8 cellular contexts compared by ENCODE assay signal in genomic region chr19:40798223-40798996, GRCh38. TPM values are rescaled to one million over a fixed set of nuclear protein-coding genes. Genes with fewer than 3 reads are reported as not detected.
A peak's percentile ranks its signal among the peaks of the same experiment; 100 is the strongest.
DNase-seq lines count a peak whose midpoint lies in the region; ATAC-seq, FAIRE-seq and TF ChIP-seq lines count a peak whose summit lies in the region.

No MANE protein-coding gene starts in this region.

- H3K27me3 Mint-ChIP-seq in activated T-helper 1 cell treated with anti-CD3 and anti-CD28 coated beads, Interleukin-12 subunit alpha, Interleukin-12 subunit beta, Interleukin-2, Interleukin-4 antibody, amounts not matched to agents 30 ng/mL and 10 ng/mL and 1 ng/mL, durations not matched to agents 14 hours and 24 hours and 36 hours (ENCODE audit: insufficient read depth), result no peaks in the 10 kb centered on the region
- H3K27me3 Mint-ChIP-seq in naive thymus-derived CD4-positive, alpha-beta T cell, result no peaks in the 10 kb centered on the region
- no peaks in the 10 kb centered on the region for H3K27me3 Mint-ChIP-seq in stimulated activated memory B cell treated with anti-CD40 and anti-IgM and Interleukin-4, amounts not matched to agents 10 μg/mL and 1 μg/mL and 100 μg/mL, for 72 hours

- POLR2A ChIA-PET in naive thymus-derived CD4-positive, alpha-beta T cell (lab: Charles Lee), result interaction anchor here (0.6 to 5.5 kb wide), 22 partner anchors 8 to 507 kb away, joined by 3 to 89 read pairs (median 4); partner anchors contain the start of genes ACTMAP, COQ8B, HNRNPUL1 and ITPKC

- H3K27ac ChIP-seq in GM23248 (peak overlapping the region; percentile 88), fibroblast of lung (ENCODE audit: insufficient read depth, low read length) (peak overlapping the region; percentile 61)
- H3K27ac ChIP-seq in naive thymus-derived CD4-positive, alpha-beta T cell (ENCODE audit: low read depth, low read length), result peak overlapping the region; percentile 90

- H3K4me2 ChIP-seq in GM23248 (ENCODE audit: unreplicated experiment) (peak overlapping the region; percentile 73), fibroblast of lung (ENCODE audit: extremely low read depth, insufficient read depth, low read length) (peak overlapping the region; percentile 59)

- ATAC-seq in naive thymus-derived CD4-positive, alpha-beta T cell, result peak; percentile 92
- peak; percentile 90 for ATAC-seq in stimulated activated memory B cell treated with anti-CD40 and anti-IgM and Interleukin-4, amounts not matched to agents 10 μg/mL and 1 μg/mL and 100 μg/mL, for 72 hours

- H3K4me1 ChIP-seq in GM23248 (ENCODE audit: insufficient read depth) (peaks cover 24% of the 10 kb centered on the region), fibroblast of lung (ENCODE audit: control insufficient read depth, extremely low read depth, insufficient read depth, low read length) (peaks cover 31% of the 10 kb centered on the region)
- peaks cover 35 to 39% of the 10 kb centered on the region in 2 donors for H3K4me1 ChIP-seq in naive thymus-derived CD4-positive, alpha-beta T cell (ENCODE audit: control insufficient read depth in 2 of 2, insufficient read depth in 2 of 2, low read length in 2 of 2)

- H3K27me3 ChIP-seq in GM23248 (replicated peaks; ENCODE audit: insufficient read depth) (no peaks in the 10 kb centered on the region), fibroblast of lung (ENCODE audit: control insufficient read depth, insufficient read depth, low read length) (no peaks in the 10 kb centered on the region)
- no peaks in the 10 kb centered on the region for H3K27me3 ChIP-seq in naive thymus-derived CD4-positive, alpha-beta T cell (ENCODE audit: control insufficient read depth in 2 of 2, insufficient read depth in 2 of 2, low read length in 2 of 2)

- no peaks in the 10 kb centered on the region for H3K36me3 ChIP-seq in GM23248 (ENCODE audit: low read depth)
- peaks cover 16% of the 10 kb centered on the region for H3K36me3 ChIP-seq in fibroblast of lung (ENCODE audit: control insufficient read depth, insufficient read depth, low read length)
- peaks cover 0 to 18% (median 0%) of the 10 kb centered on the region in 3 experiments for H3K36me3 ChIP-seq in naive thymus-derived CD4-positive, alpha-beta T cell (ENCODE audit: control insufficient read depth in 2 of 3, insufficient read depth in 3 of 3, low read length in 3 of 3)

- CTCF ChIA-PET in naive thymus-derived CD4-positive, alpha-beta T cell (lab: Charles Lee), result interaction anchor here (0.6 to 2.6 kb wide), 10 partner anchors 9 to 744 kb away, joined by 3 to 21 read pairs (median 6); partner anchors contain the start of genes ACTMAP, RAB4B and SNRPA

- no peaks in the 10 kb centered on the region for H4K20me1 ChIP-seq in GM23248 (ENCODE audit: insufficient read depth)
- H4K20me1 ChIP-seq in fibroblast of lung (ENCODE audit: control insufficient read depth, extremely low read depth, insufficient read depth, low read length), result peaks cover 2% of the 10 kb centered on the region

- H3K4me1 Mint-ChIP-seq in activated T-helper 1 cell treated with anti-CD3 and anti-CD28 coated beads, Interleukin-12 subunit alpha, Interleukin-12 subunit beta, Interleukin-2, Interleukin-4 antibody, amounts not matched to agents 30 ng/mL and 10 ng/mL and 1 ng/mL, durations not matched to agents 14 hours and 24 hours and 36 hours (ENCODE audit: low read depth), result peaks cover 56% of the 10 kb centered on the region
- peaks cover 28 to 56% (median 48%) of the 10 kb centered on the region in 7 donors for H3K4me1 Mint-ChIP-seq in naive thymus-derived CD4-positive, alpha-beta T cell
- H3K4me1 Mint-ChIP-seq in stimulated activated memory B cell treated with anti-CD40 and anti-IgM and Interleukin-4, amounts not matched to agents 10 μg/mL and 1 μg/mL and 100 μg/mL, for 72 hours, result peaks cover 62% of the 10 kb centered on the region

- in situ Hi-C loops in GM23248 (cut with MboI), result no loop called here

- no peaks in the 10 kb centered on the region for H3K9me3 ChIP-seq in GM23248 (ENCODE audit: low read depth)
- H3K9me3 ChIP-seq in fibroblast of lung (ENCODE audit: control insufficient read depth, insufficient read depth, low read depth, low read length), result no peaks in the 10 kb centered on the region
- no peaks in the 10 kb centered on the region for H3K9me3 ChIP-seq in naive thymus-derived CD4-positive, alpha-beta T cell (ENCODE audit: control insufficient read depth in 2 of 3, low read length in 3 of 3)

- H3F3A ChIP-seq in GM23248 (ENCODE audit: insufficient read depth), result peaks cover 20% of the 10 kb centered on the region

- H3K4me3 Mint-ChIP-seq in activated T-helper 1 cell treated with anti-CD3 and anti-CD28 coated beads, Interleukin-12 subunit alpha, Interleukin-12 subunit beta, Interleukin-2, Interleukin-4 antibody, amounts not matched to agents 30 ng/mL and 10 ng/mL and 1 ng/mL, durations not matched to agents 14 hours and 24 hours and 36 hours, result peak overlapping the region; percentile 87
- H3K4me3 Mint-ChIP-seq in naive thymus-derived CD4-positive, alpha-beta T cell, result peak overlapping the region; percentile 89 to 100 (median 95)
- peak overlapping the region; percentile 94 for H3K4me3 Mint-ChIP-seq in stimulated activated memory B cell treated with anti-CD40 and anti-IgM and Interleukin-4, amounts not matched to agents 10 μg/mL and 1 μg/mL and 100 μg/mL, for 72 hours

- H3K4me3 ChIP-seq in GM23248, result peak overlapping the region; percentile 92
- peak overlapping the region; percentile 45 to 81 (median 59) for H3K4me3 ChIP-seq in fibroblast of lung (replicated peaks in 1 of 4; ENCODE audit: control extremely low read depth in 1 of 4, insufficient read depth in 1 of 4, low read depth in 3 of 4, low read length in 4 of 4)
- peak overlapping the region; percentile 77 for H3K4me3 ChIP-seq in naive thymus-derived CD4-positive, alpha-beta T cell (ENCODE audit: low read length)

- H2AFZ ChIP-seq in GM23248, result peak overlapping the region; percentile 86
- peak overlapping the region; percentile 80 for H2AFZ ChIP-seq in fibroblast of lung (ENCODE audit: low read length)

- WGBS in GM23248 (ENCODE audit: low coverage in 1 of 2, low lambda C conversion rate in 2 of 2, missing lambda C conversion rate in 2 of 2), 2 experiments, result 3 to 4% methylated on average over 39 to 53 of the region's 53 CpGs

- intact Hi-C loops in activated T-helper 1 cell treated with anti-CD3 and anti-CD28 coated beads, Interleukin-12 subunit alpha, Interleukin-12 subunit beta, Interleukin-2, Interleukin-4 antibody, amounts not matched to agents 30 ng/mL and 10 ng/mL and 1 ng/mL, durations not matched to agents 14 hours and 24 hours and 36 hours (cut with micrococcal nuclease), result loop anchor here (1.0 kb wide), 8 partner anchors 8 to 465 kb away; partner anchors contain the start of genes COQ8B, NUMBL, RAB4B and SNRPA
- intact Hi-C loops in naive thymus-derived CD4-positive, alpha-beta T cell (cut with micrococcal nuclease), result loop anchor here (1.0 to 5.0 kb wide), 16 partner anchors 9 to 465 kb away; partner anchors contain the start of genes ACTMAP (in 2 of the 2), NUMBL (in 2 of the 2), RAB4B (in 2 of the 2) and COQ8B (in 1 of the 2)

- no peaks in the 10 kb centered on the region for H3K9me3 Mint-ChIP-seq in activated T-helper 1 cell treated with anti-CD3 and anti-CD28 coated beads, Interleukin-12 subunit alpha, Interleukin-12 subunit beta, Interleukin-2, Interleukin-4 antibody, amounts not matched to agents 30 ng/mL and 10 ng/mL and 1 ng/mL, durations not matched to agents 14 hours and 24 hours and 36 hours
- H3K9me3 Mint-ChIP-seq in naive thymus-derived CD4-positive, alpha-beta T cell, result no peaks in the 10 kb centered on the region
- H3K9me3 Mint-ChIP-seq in stimulated activated memory B cell treated with anti-CD40 and anti-IgM and Interleukin-4, amounts not matched to agents 10 μg/mL and 1 μg/mL and 100 μg/mL, for 72 hours, result no peaks in the 10 kb centered on the region

- DNase-seq in EL (peak; percentile 100), GM23248 (peak; percentile 99), Kasumi-1 (lab: John Stamatoyannopoulos, UW) (peak; percentile 98), RCC 7860 (ENCODE audit: low spot score) (peak; percentile 90), fibroblast of lung (ENCODE audit: low read depth in 2 of 2) (peak; percentile 100)
- peak; percentile 100 for DNase-seq in activated T-helper 1 cell treated with anti-CD3 and anti-CD28 coated beads, Interleukin-12 subunit alpha, Interleukin-12 subunit beta, Interleukin-2, Interleukin-4 antibody, amounts not matched to agents 30 ng/mL and 10 ng/mL and 1 ng/mL, durations not matched to agents 14 hours and 24 hours and 36 hours (ENCODE audit: low spot score)
- DNase-seq in naive thymus-derived CD4-positive, alpha-beta T cell, result peak; percentile 48 to 100 (median 100)

- TF ChIP-seq CTCF in fibroblast of lung (conservative IDR thresholded peaks at IDR 0.05 in 1 of 2, IDR thresholded peaks at IDR 0.05 in 1 of 2; ENCODE audit: low read depth in 1 of 2, low read length in 2 of 2), result peak; percentile 50 to 61

- H3K9ac ChIP-seq in GM23248 (peak overlapping the region; percentile 83), fibroblast of lung (ENCODE audit: insufficient read depth, low read length) (peak overlapping the region; percentile 55)

- H3K9me2 ChIP-seq in GM23248 (ENCODE audit: insufficient read depth), result no peaks in the 10 kb centered on the region

- H3K36me3 Mint-ChIP-seq in activated T-helper 1 cell treated with anti-CD3 and anti-CD28 coated beads, Interleukin-12 subunit alpha, Interleukin-12 subunit beta, Interleukin-2, Interleukin-4 antibody, amounts not matched to agents 30 ng/mL and 10 ng/mL and 1 ng/mL, durations not matched to agents 14 hours and 24 hours and 36 hours (ENCODE audit: low read depth), result peaks cover 26% of the 10 kb centered on the region
- peaks cover 0 to 27% (median 7%) of the 10 kb centered on the region in 5 donors for H3K36me3 Mint-ChIP-seq in naive thymus-derived CD4-positive, alpha-beta T cell
- H3K36me3 Mint-ChIP-seq in stimulated activated memory B cell treated with anti-CD40 and anti-IgM and Interleukin-4, amounts not matched to agents 10 μg/mL and 1 μg/mL and 100 μg/mL, for 72 hours, result peaks cover 35% of the 10 kb centered on the region

- peak overlapping the region; percentile 92 for H3K27ac Mint-ChIP-seq in activated T-helper 1 cell treated with anti-CD3 and anti-CD28 coated beads, Interleukin-12 subunit alpha, Interleukin-12 subunit beta, Interleukin-2, Interleukin-4 antibody, amounts not matched to agents 30 ng/mL and 10 ng/mL and 1 ng/mL, durations not matched to agents 14 hours and 24 hours and 36 hours
- H3K27ac Mint-ChIP-seq in naive thymus-derived CD4-positive, alpha-beta T cell, result peak overlapping the region; percentile 96 to 100 (median 99)
- H3K27ac Mint-ChIP-seq in stimulated activated memory B cell treated with anti-CD40 and anti-IgM and Interleukin-4, amounts not matched to agents 10 μg/mL and 1 μg/mL and 100 μg/mL, for 72 hours, result peak overlapping the region; percentile 99

- H3K79me2 ChIP-seq in GM23248 (ENCODE audit: insufficient read depth) (peaks cover 44% of the 10 kb centered on the region), fibroblast of lung (ENCODE audit: control insufficient read depth, insufficient read depth, low read length) (peaks cover 40% of the 10 kb centered on the region)

- FAIRE-seq in RCC 7860 (lab: Jason Lieb, UNC), result peak; percentile 69

RNA-seq across cellular contexts. Expression of gene EGLN2, which starts 0.6 kb away (rescaled TPM):
- 80.6 and 83.3 TPM in 2 replicates for total RNA-seq in GM23248 (2014; rRNA removed; shearing (Covaris generic))
- polyA plus RNA-seq in GM23248 (2016; fragmentation: Nextera tagmentation; extraction: Ambion mirVana), result 52.5 and 61.2 TPM in 2 replicates
- 100 and 104 TPM in 2 replicates for total RNA-seq in activated T-helper 1 cell treated with anti-CD3 and anti-CD28 coated beads, Interleukin-12 subunit alpha, Interleukin-12 subunit beta, Interleukin-2, Interleukin-4 antibody, amounts not matched to agents 30 ng/mL and 10 ng/mL and 1 ng/mL, durations not matched to agents 14 hours and 24 hours and 36 hours
- total RNA-seq in fibroblast of lung, result 83.2 and 106 TPM in 2 replicates
- polyA plus RNA-seq in fibroblast of lung, result 27.3 and 33.9 TPM in 2 replicates
- 64.9 and 89.0 TPM in 2 replicates for polyA plus RNA-seq in fibroblast of lung (2012)
- 111 and 230 TPM in 2 replicates for polyA minus RNA-seq in fibroblast of lung (ENCODE audit: low replicate concordance)
- 100 to 1,000 TPM; 122 to 239 (median 157) TPM for total RNA-seq in naive thymus-derived CD4-positive, alpha-beta T cell
- polyA plus RNA-seq in naive thymus-derived CD4-positive, alpha-beta T cell, result 100 to 1,000 TPM; 154 to 254 TPM

RNA-seq across cellular contexts. Expression of gene RAB4B, which starts 20.4 kb away (rescaled TPM):
- total RNA-seq in GM23248 (2014; rRNA removed; shearing (Covaris generic)), result 20.7 and 25.6 TPM in 2 replicates
- polyA plus RNA-seq in GM23248 (2016; fragmentation: Nextera tagmentation; extraction: Ambion mirVana) (23.2 and 24.6 TPM in 2 replicates), fibroblast of lung (11.8 and 12.8 TPM in 2 replicates)
- 40.6 and 45.5 TPM in 2 replicates for total RNA-seq in activated T-helper 1 cell treated with anti-CD3 and anti-CD28 coated beads, Interleukin-12 subunit alpha, Interleukin-12 subunit beta, Interleukin-2, Interleukin-4 antibody, amounts not matched to agents 30 ng/mL and 10 ng/mL and 1 ng/mL, durations not matched to agents 14 hours and 24 hours and 36 hours
- 4.4 and 10.6 TPM in 2 replicates for total RNA-seq in fibroblast of lung
- 24.0 and 26.1 TPM in 2 replicates for polyA plus RNA-seq in fibroblast of lung (2012)
- 20.2 and 33.3 TPM in 2 replicates for polyA minus RNA-seq in fibroblast of lung (ENCODE audit: low replicate concordance)
- 10 to 100 TPM; 37.6 to 63.0 (median 52.5) TPM for total RNA-seq in naive thymus-derived CD4-positive, alpha-beta T cell
- 10 to 100 TPM; 54.7 to 65.2 TPM for polyA plus RNA-seq in naive thymus-derived CD4-positive, alpha-beta T cell

RNA-seq across cellular contexts. Expression of gene MIA, which starts 23.1 kb away (rescaled TPM):
- total RNA-seq in GM23248 (2014; rRNA removed; shearing (Covaris generic)), result not detected in 2 replicates
- polyA plus RNA-seq in GM23248 (2016; fragmentation: Nextera tagmentation; extraction: Ambion mirVana), result not detected in 2 replicates
- 0.91 TPM in 1 of 2 replicates, not detected in the other for total RNA-seq in activated T-helper 1 cell treated with anti-CD3 and anti-CD28 coated beads, Interleukin-12 subunit alpha, Interleukin-12 subunit beta, Interleukin-2, Interleukin-4 antibody, amounts not matched to agents 30 ng/mL and 10 ng/mL and 1 ng/mL, durations not matched to agents 14 hours and 24 hours and 36 hours
- 0.26 TPM in 1 of 2 replicates, not detected in the other for total RNA-seq in fibroblast of lung
- 0.99 TPM in 1 of 2 replicates, not detected in the other for polyA plus RNA-seq in fibroblast of lung
- 2.0 TPM in 1 of 2 replicates, not detected in the other for polyA plus RNA-seq in fibroblast of lung (2012)
- 2.2 TPM in 1 of 2 replicates, not detected in the other for polyA minus RNA-seq in fibroblast of lung (ENCODE audit: low replicate concordance)
- total RNA-seq in naive thymus-derived CD4-positive, alpha-beta T cell, result 1 to 10 TPM in 2 of 5 experiments, not detected in 3; 4.9 to 7.2 TPM
- not detected for polyA plus RNA-seq in naive thymus-derived CD4-positive, alpha-beta T cell

RNA-seq across cellular contexts. Expression of gene SNRPA, which starts 47.4 kb away (rescaled TPM):
- total RNA-seq in GM23248 (2014; rRNA removed; shearing (Covaris generic)), result 30.6 and 35.3 TPM in 2 replicates
- 50.1 and 58.5 TPM in 2 replicates for polyA plus RNA-seq in GM23248 (2016; fragmentation: Nextera tagmentation; extraction: Ambion mirVana)
- total RNA-seq in activated T-helper 1 cell treated with anti-CD3 and anti-CD28 coated beads, Interleukin-12 subunit alpha, Interleukin-12 subunit beta, Interleukin-2, Interleukin-4 antibody, amounts not matched to agents 30 ng/mL and 10 ng/mL and 1 ng/mL, durations not matched to agents 14 hours and 24 hours and 36 hours, result 243 and 245 TPM in 2 replicates
- 22.1 and 41.9 TPM in 2 replicates for total RNA-seq in fibroblast of lung
- polyA plus RNA-seq in fibroblast of lung, result 74.4 and 134 TPM in 2 replicates
- polyA plus RNA-seq in fibroblast of lung (2012), result 54.5 and 108 TPM in 2 replicates
- polyA minus RNA-seq in fibroblast of lung (ENCODE audit: low replicate concordance), result 179 and 323 TPM in 2 replicates
- total RNA-seq in naive thymus-derived CD4-positive, alpha-beta T cell, result 100 to 1,000 TPM in 1 of 5 experiments, 10 to 100 TPM in 4; 64.1 to 166 (median 72.7) TPM
- 10 to 100 TPM; 44.1 to 57.2 TPM for polyA plus RNA-seq in naive thymus-derived CD4-positive, alpha-beta T cell

RNA-seq across cellular contexts. Expression of gene ACTMAP, which starts 48.1 kb away (rescaled TPM):
- 0.38 and 2.5 TPM in 2 replicates for total RNA-seq in GM23248 (2014; rRNA removed; shearing (Covaris generic))
- 5.6 and 7.3 TPM in 2 replicates for polyA plus RNA-seq in GM23248 (2016; fragmentation: Nextera tagmentation; extraction: Ambion mirVana)
- total RNA-seq in activated T-helper 1 cell treated with anti-CD3 and anti-CD28 coated beads, Interleukin-12 subunit alpha, Interleukin-12 subunit beta, Interleukin-2, Interleukin-4 antibody, amounts not matched to agents 30 ng/mL and 10 ng/mL and 1 ng/mL, durations not matched to agents 14 hours and 24 hours and 36 hours, result 9.5 and 10.0 TPM in 2 replicates
- total RNA-seq in fibroblast of lung, result 0.51 and 1.8 TPM in 2 replicates
- polyA plus RNA-seq in fibroblast of lung, result 2.2 and 2.5 TPM in 2 replicates
- 4.7 and 5.7 TPM in 2 replicates for polyA plus RNA-seq in fibroblast of lung (2012)
- polyA minus RNA-seq in fibroblast of lung (ENCODE audit: low replicate concordance), result 11.6 and 15.6 TPM in 2 replicates
- total RNA-seq in naive thymus-derived CD4-positive, alpha-beta T cell, result 10 to 100 TPM in 1 of 5 experiments, 1 to 10 TPM in 4; 5.5 to 13.7 (median 7.8) TPM
- polyA plus RNA-seq in naive thymus-derived CD4-positive, alpha-beta T cell, result 1 to 10 TPM; 3.2 to 3.6 TPM

Comparison
In these comparisons a context has a peak if more than half of its experiments do, and no peak if none do; other contexts are left out.
1. Peak in every context shown above with its lines: DNase-seq, ATAC-seq, H3K4me3 ChIP-seq and H3K27ac ChIP-seq.